In the genomic region with DNA sequence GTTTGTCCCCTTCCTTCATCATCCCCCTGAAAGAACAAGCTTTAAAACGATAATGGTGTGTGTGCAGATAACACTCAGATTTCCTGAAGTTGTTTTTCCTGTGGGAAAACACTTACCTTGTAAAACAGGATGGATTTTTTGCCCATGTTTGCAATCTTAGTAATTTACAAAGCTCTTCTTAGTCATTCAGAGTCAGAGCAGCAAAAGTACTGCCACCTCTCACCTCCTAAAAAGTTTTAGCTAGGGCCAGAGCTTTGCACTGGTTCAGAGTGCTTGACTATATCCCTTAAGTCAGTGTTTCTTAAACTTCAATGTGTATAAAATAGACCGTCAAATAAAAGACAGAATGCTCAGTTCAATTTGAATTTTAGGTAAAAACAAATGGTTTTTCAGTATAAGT, we compare ENCODE assay signal across 40 cellular contexts.
"Had no signal": no experiment of that assay in that cellular context is flagged by ENCODE, and none has a peak within 500 bp of the region (broad histone marks: within the 10 kb centered on the region; RNA-seq: fewer than 3 reads in every experiment).

No MANE protein-coding gene starts in this region.

- H3K4me1 Mint-ChIP-seq: activated naive CD4-positive, alpha-beta T cell treated with anti-CD3 and anti-CD28 coated beads, Interleukin-2, amount 10 ng/mL, durations not matched to agents 7 days and 5 days; activated naive CD4-positive, alpha-beta T cell treated with anti-CD3 and anti-CD28 coated beads, Interleukin-2, amount 50 U/mL, for 24 hours; activated naive CD8-positive, alpha-beta T cell treated with anti-CD3 and anti-CD28 coated beads for 36 hours; activated naive CD8-positive, alpha-beta T cell treated with anti-CD3 and anti-CD28 coated beads, Interleukin-2, amount 10 ng/mL, durations not matched to agents 7 days and 5 days; activated naive CD8-positive, alpha-beta T cell treated with anti-CD3 and anti-CD28 coated beads, Interleukin-2, amount 50 U/mL, for 24 hours; activated T-helper 17 cell treated with anti-CD3 and anti-CD28 coated beads, Interleukin-2, amount 50 U/mL, for 72 hours; central memory CD8-positive, alpha-beta T cell had no signal

- H3K4me1 ChIP-seq: adrenal gland, ascending aorta, body of pancreas, breast epithelium had no signal

- ATAC-seq: activated naive CD4-positive, alpha-beta T cell treated with anti-CD3 and anti-CD28 coated beads, Interleukin-2, amount 50 U/mL, for 72 hours; activated naive CD8-positive, alpha-beta T cell treated with anti-CD3 and anti-CD28 coated beads, Interleukin-2, amount 50 U/mL, for 24 hours; activated T-cell treated with anti-CD3 and anti-CD28 coated beads, Interleukin-2, amount 50 U/mL, for 4 hours; activated T-cell treated with anti-CD3 and anti-CD28 coated beads, Interleukin-2, amount 50 U/mL, for 72 hours; activated T-helper 17 cell treated with anti-CD3 and anti-CD28 coated beads, Interleukin-2, amount 50 U/mL, for 72 hours; body of pancreas had no signal

- H3K36me3 ChIP-seq: adrenal gland, ascending aorta, brain microvascular endothelial cell, breast epithelium, cardiac muscle cell had no signal

- H3K4me3 ChIP-seq: adrenal gland, ascending aorta, body of pancreas, breast epithelium, cardiac muscle cell had no signal

- H3K9me3 ChIP-seq: adrenal gland, ascending aorta, body of pancreas, breast epithelium had no signal

- H3K27ac ChIP-seq: adrenal gland, ascending aorta, body of pancreas, brain microvascular endothelial cell, breast epithelium, cardiac muscle cell had no signal

- FAIRE-seq: astrocyte, bronchial epithelial cell had no signal

- H3K27me3 Mint-ChIP-seq: activated naive CD4-positive, alpha-beta T cell treated with anti-CD3 and anti-CD28 coated beads, Interleukin-2, amount 10 ng/mL, durations not matched to agents 7 days and 5 days; activated naive CD8-positive, alpha-beta T cell treated with anti-CD3 and anti-CD28 coated beads, Interleukin-2, amount 10 ng/mL, durations not matched to agents 7 days and 5 days; central memory CD8-positive, alpha-beta T cell had no signal

- H3K4me3 Mint-ChIP-seq: activated naive CD4-positive, alpha-beta T cell treated with anti-CD3 and anti-CD28 coated beads for 36 hours; activated naive CD4-positive, alpha-beta T cell treated with anti-CD3 and anti-CD28 coated beads, Interleukin-2, amount 10 ng/mL, durations not matched to agents 7 days and 5 days; activated naive CD4-positive, alpha-beta T cell treated with anti-CD3 and anti-CD28 coated beads, Interleukin-2, amount 50 U/mL, for 24 hours; activated naive CD8-positive, alpha-beta T cell; activated naive CD8-positive, alpha-beta T cell treated with anti-CD3 and anti-CD28 coated beads for 36 hours; activated naive CD8-positive, alpha-beta T cell treated with anti-CD3 and anti-CD28 coated beads, Interleukin-2, amount 10 ng/mL, durations not matched to agents 7 days and 5 days; activated naive CD8-positive, alpha-beta T cell treated with anti-CD3 and anti-CD28 coated beads, Interleukin-2, amount 50 U/mL, for 24 hours; activated T-cell treated with anti-CD3 and anti-CD28 coated beads, Interleukin-2, amount 50 U/mL, for 24 hours; activated T-cell treated with anti-CD3 and anti-CD28 coated beads, Interleukin-2, amount 50 U/mL, for 4 hours; activated T-cell treated with anti-CD3 and anti-CD28 coated beads, Interleukin-2, amount 50 U/mL, for 72 hours; activated T-helper 1 cell treated with anti-CD3 and anti-CD28 coated beads, Interleukin-12 subunit alpha, Interleukin-12 subunit beta, Interleukin-2, Interleukin-4 antibody, amounts not matched to agents 30 ng/mL and 10 ng/mL and 1 ng/mL, durations not matched to agents 14 hours and 24 hours and 36 hours; activated T-helper 17 cell treated with anti-CD3 and anti-CD28 coated beads, Interleukin-2, amount 50 U/mL, for 72 hours; brain; central memory CD8-positive, alpha-beta T cell had no signal

- H3K27me3 ChIP-seq: adrenal gland, ascending aorta, body of pancreas, brain microvascular endothelial cell, breast epithelium had no signal

- H3K27ac Mint-ChIP-seq: activated naive CD4-positive, alpha-beta T cell treated with anti-CD3 and anti-CD28 coated beads for 36 hours; activated naive CD4-positive, alpha-beta T cell treated with anti-CD3 and anti-CD28 coated beads, Interleukin-2, amount 10 ng/mL, durations not matched to agents 7 days and 5 days; activated naive CD4-positive, alpha-beta T cell treated with anti-CD3 and anti-CD28 coated beads, Interleukin-2, amount 50 U/mL, for 24 hours; activated naive CD4-positive, alpha-beta T cell treated with anti-CD3 and anti-CD28 coated beads, Interleukin-2, amount 50 U/mL, for 72 hours; activated naive CD8-positive, alpha-beta T cell; activated naive CD8-positive, alpha-beta T cell treated with anti-CD3 and anti-CD28 coated beads for 36 hours; activated naive CD8-positive, alpha-beta T cell treated with anti-CD3 and anti-CD28 coated beads, Interleukin-2, amount 10 ng/mL, durations not matched to agents 7 days and 5 days; activated naive CD8-positive, alpha-beta T cell treated with anti-CD3 and anti-CD28 coated beads, Interleukin-2, amount 50 U/mL, for 24 hours; activated T-cell treated with anti-CD3 and anti-CD28 coated beads, Interleukin-2, amount 50 U/mL, for 24 hours; activated T-cell treated with anti-CD3 and anti-CD28 coated beads, Interleukin-2, amount 50 U/mL, for 72 hours; activated T-helper 1 cell treated with anti-CD3 and anti-CD28 coated beads, Interleukin-12 subunit alpha, Interleukin-12 subunit beta, Interleukin-2, Interleukin-4 antibody, amounts not matched to agents 30 ng/mL and 10 ng/mL and 1 ng/mL, durations not matched to agents 14 hours and 24 hours and 36 hours; activated T-helper 17 cell treated with anti-CD3 and anti-CD28 coated beads, Interleukin-2, amount 50 U/mL, for 72 hours; activated T-helper 2 cell treated with anti-CD3 and anti-CD28 coated beads, Interferon-gamma antibody, Interleukin-2, Interleukin-4, amounts not matched to agents 10 μg/mL and 5 μg/mL and 100 μg/mL, durations not matched to agents 14 hours and 24 hours and 36 hours; brain had no signal

- H3K9me3 Mint-ChIP-seq: activated naive CD4-positive, alpha-beta T cell treated with anti-CD3 and anti-CD28 coated beads for 36 hours; activated naive CD4-positive, alpha-beta T cell treated with anti-CD3 and anti-CD28 coated beads, Interleukin-2, amount 10 ng/mL, durations not matched to agents 7 days and 5 days; activated naive CD4-positive, alpha-beta T cell treated with anti-CD3 and anti-CD28 coated beads, Interleukin-2, amount 50 U/mL, for 24 hours; activated naive CD8-positive, alpha-beta T cell treated with anti-CD3 and anti-CD28 coated beads for 36 hours; activated naive CD8-positive, alpha-beta T cell treated with anti-CD3 and anti-CD28 coated beads, Interleukin-2, amount 10 ng/mL, durations not matched to agents 7 days and 5 days; activated naive CD8-positive, alpha-beta T cell treated with anti-CD3 and anti-CD28 coated beads, Interleukin-2, amount 50 U/mL, for 24 hours; activated T-cell treated with anti-CD3 and anti-CD28 coated beads, Interleukin-2, amount 50 U/mL, for 24 hours; activated T-cell treated with anti-CD3 and anti-CD28 coated beads, Interleukin-2, amount 50 U/mL, for 4 hours; activated T-helper 1 cell treated with anti-CD3 and anti-CD28 coated beads, Interleukin-12 subunit alpha, Interleukin-12 subunit beta, Interleukin-2, Interleukin-4 antibody, amounts not matched to agents 30 ng/mL and 10 ng/mL and 1 ng/mL, durations not matched to agents 14 hours and 24 hours and 36 hours; activated T-helper 17 cell treated with anti-CD3 and anti-CD28 coated beads, Interleukin-2, amount 50 U/mL, for 72 hours; activated T-helper 2 cell treated with anti-CD3 and anti-CD28 coated beads, Interferon-gamma antibody, Interleukin-2, Interleukin-4, amounts not matched to agents 10 μg/mL and 5 μg/mL and 100 μg/mL, durations not matched to agents 14 hours and 24 hours and 36 hours; brain had no signal

- DNase-seq: activated effector memory CD4-positive, alpha-beta T cell treated with anti-CD3 and anti-CD28 coated beads, Interleukin-2, amount 50 U/mL, for 16 hours; activated effector memory CD4-positive, alpha-beta T cell treated with Interleukin-2 at 50 U/mL for 16 hours; activated gamma-delta T cell; activated gamma-delta T cell treated with Interleukin-2 at 50 U/mL for 16 hours; activated naive CD4-positive, alpha-beta T cell; activated naive CD4-positive, alpha-beta T cell treated with anti-CD3 and anti-CD28 coated beads for 36 hours; activated naive CD4-positive, alpha-beta T cell treated with anti-CD3 and anti-CD28 coated beads, Interleukin-2, amount 10 ng/mL, durations not matched to agents 7 days and 5 days; activated naive CD4-positive, alpha-beta T cell treated with anti-CD3 and anti-CD28 coated beads, Interleukin-2, amount 50 U/mL, for 16 hours; activated naive CD4-positive, alpha-beta T cell treated with Interleukin-2 at 50 U/mL for 16 hours; activated naive CD8-positive, alpha-beta T cell treated with anti-CD3 and anti-CD28 coated beads for 36 hours; activated naive CD8-positive, alpha-beta T cell treated with anti-CD3 and anti-CD28 coated beads, Interleukin-2, amount 10 ng/mL, durations not matched to agents 7 days and 5 days; activated naive CD8-positive, alpha-beta T cell treated with anti-CD3 and anti-CD28 coated beads, Interleukin-2, amount 50 U/mL, for 24 hours; activated T-cell treated with anti-CD3 and anti-CD28 coated beads, Interleukin-2, amount 50 U/mL, for 1 hour; activated T-cell treated with anti-CD3 and anti-CD28 coated beads, Interleukin-2, amount 50 U/mL, for 24 hours; activated T-cell treated with anti-CD3 and anti-CD28 coated beads, Interleukin-2, amount 50 U/mL, for 4 hours; activated T-cell treated with anti-CD3 and anti-CD28 coated beads, Interleukin-2, amount 50 U/mL, for 48 hours; activated T-cell treated with anti-CD3 and anti-CD28 coated beads, Interleukin-2, amount 50 U/mL, for 72 hours; adrenal gland; amniotic stem cell; amygdala; anterior cingulate cortex; aorta; body of pancreas; brain microvascular endothelial cell; caudate nucleus; central memory CD4-positive, alpha-beta T cell; cerebellar nuclear complex had no signal

- H3K36me3 Mint-ChIP-seq: activated naive CD4-positive, alpha-beta T cell treated with anti-CD3 and anti-CD28 coated beads, Interleukin-2, amount 10 ng/mL, durations not matched to agents 7 days and 5 days; activated naive CD4-positive, alpha-beta T cell treated with anti-CD3 and anti-CD28 coated beads, Interleukin-2, amount 50 U/mL, for 24 hours; activated naive CD4-positive, alpha-beta T cell treated with anti-CD3 and anti-CD28 coated beads, Interleukin-2, amount 50 U/mL, for 72 hours; activated naive CD8-positive, alpha-beta T cell; activated naive CD8-positive, alpha-beta T cell treated with anti-CD3 and anti-CD28 coated beads for 36 hours; activated naive CD8-positive, alpha-beta T cell treated with anti-CD3 and anti-CD28 coated beads, Interleukin-2, amount 10 ng/mL, durations not matched to agents 7 days and 5 days; brain had no signal
